In the genomic region with DNA sequence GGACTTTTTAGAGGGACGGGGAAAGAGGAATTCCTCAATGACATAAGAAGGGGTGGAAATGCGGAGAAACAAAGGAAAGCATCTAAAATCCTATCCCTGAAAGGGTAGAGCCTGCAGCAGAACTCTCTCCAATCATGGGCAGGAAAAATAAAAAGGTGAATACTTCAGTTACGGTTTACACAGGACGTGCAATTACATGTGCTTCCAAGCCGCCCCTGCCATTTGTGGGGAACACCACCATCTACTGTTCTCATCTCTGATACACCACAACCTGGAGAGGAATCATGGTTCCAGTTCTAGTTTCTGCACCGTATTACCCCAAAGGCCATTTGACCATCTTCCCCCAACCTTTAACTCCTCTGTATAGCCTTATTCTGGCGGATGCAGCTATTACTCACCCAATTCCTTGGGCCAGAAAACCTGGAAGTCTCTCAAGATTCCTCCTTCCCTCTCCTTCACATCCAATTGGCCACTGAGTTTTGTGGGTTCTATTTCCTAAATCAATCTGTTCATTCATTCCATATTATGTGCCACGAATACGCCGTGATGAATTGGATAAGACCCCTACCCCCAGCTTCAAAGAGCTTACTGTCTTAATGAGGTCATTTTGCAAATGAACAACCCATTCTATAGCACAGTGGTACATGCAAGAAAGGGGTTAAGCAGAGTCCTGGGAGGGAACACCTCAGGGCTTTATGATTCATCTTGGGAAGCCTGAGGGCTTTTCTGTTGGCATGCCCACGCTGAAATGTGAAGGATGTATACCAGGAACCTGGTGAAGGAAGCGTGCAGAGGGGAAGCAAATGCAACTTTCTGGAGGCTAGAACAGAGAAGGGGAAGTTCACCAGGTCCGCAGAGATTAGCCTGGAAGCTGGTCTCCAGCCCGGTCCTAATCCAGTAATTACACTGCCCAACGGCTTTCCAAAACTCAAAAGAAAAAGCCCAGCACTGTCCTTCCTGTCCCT, we compare ENCODE assay signal across 9 cellular contexts. TPM values are rescaled to one million over a fixed set of nuclear protein-coding genes. Genes with fewer than 3 reads are reported as not detected.
DNase-seq lines count a peak whose midpoint lies in the region; ATAC-seq and TF ChIP-seq lines count a peak whose summit lies in the region.
"Had no signal": no experiment of that assay in that cellular context is flagged by ENCODE, and none has a peak within 500 bp of the region (broad histone marks: within the 10 kb centered on the region; RNA-seq: fewer than 3 reads in every experiment).

No MANE protein-coding gene starts in this region.

- H3K36me3 ChIP-seq in MM.1S (replicated peaks; ENCODE audit: insufficient read depth, low read length) = no peaks in the 10 kb centered on the region
- peaks cover under 1% of the 10 kb centered on the region for H3K36me3 ChIP-seq in neutrophil

- H3K9ac ChIP-seq in MM.1S (ENCODE audit: low read length) = no peak overlapping the region

- H4K20me1 ChIP-seq in MM.1S (ENCODE audit: insufficient read depth, low read length) = no peaks in the 10 kb centered on the region

- no peaks in the 10 kb centered on the region for H3K9me3 ChIP-seq in MM.1S (replicated peaks; ENCODE audit: insufficient read depth, low read length)
- H3K9me3 ChIP-seq in neutrophil = no peaks in the 10 kb centered on the region
- H3K9me3 ChIP-seq: HAP-1 had no signal

- H3K27me3 ChIP-seq in MM.1S (replicated peaks; ENCODE audit: insufficient read depth, low read length) = no peaks in the 10 kb centered on the region
- H3K27me3 ChIP-seq in neutrophil = no peaks in the 10 kb centered on the region

- no peak overlapping the region for H3K27ac ChIP-seq in MM.1S (ENCODE audit: low read length)
- peak overlapping the region; percentile 95 for H3K27ac ChIP-seq in neutrophil

- peak overlapping the region; percentile 83; the same call in 1 of the 2 replicates for H3K4me2 ChIP-seq in MM.1S (ENCODE audit: low read depth, low read length)

- no peak for ATAC-seq in GM18498 (IDR thresholded peaks at IDR 0.05; ENCODE audit: unreplicated experiment)
- no peak for ATAC-seq in HG03521 (IDR thresholded peaks at IDR 0.05; ENCODE audit: unreplicated experiment)

- no peak for TF ChIP-seq CTCF in MM.1S (IDR thresholded peaks at IDR 0.05; ENCODE audit: low read length)
- no peak for TF ChIP-seq CTCF in choroid plexus epithelial cell (conservative IDR thresholded peaks at IDR 0.05; ENCODE audit: low read depth, low read length)
- TF ChIP-seq CTCF in neutrophil (IDR thresholded peaks at IDR 0.05) = no peak

- peaks cover 14% of the 10 kb centered on the region for H3K79me2 ChIP-seq in MM.1S (ENCODE audit: low read length)

- no peak overlapping the region for H2AFZ ChIP-seq in MM.1S (ENCODE audit: low read length)

- H3K4me1 ChIP-seq in MM.1S (ENCODE audit: low read length) (peaks cover 7% of the 10 kb centered on the region; the same call in 1 of the 2 replicates), neutrophil (ENCODE audit: control insufficient read depth in 1 of 2, insufficient read depth in 1 of 2, low read depth in 1 of 2, low read length in 1 of 2) (peaks cover 27 to 44% of the 10 kb centered on the region in 2 experiments)

- no peaks in the 10 kb centered on the region for H3K9me2 ChIP-seq in MM.1S (replicated peaks; ENCODE audit: insufficient read depth, low read length)

- H3K4me3 ChIP-seq in MM.1S (ENCODE audit: low read length) (no peak overlapping the region; the same call in 1 of the 2 replicates), choroid plexus epithelial cell (ENCODE audit: low read depth, low read length) (no peak overlapping the region), neutrophil (ENCODE audit: low read depth in 1 of 2, low read length in 1 of 2) (peak overlapping the region; percentile 63 to 93)

- peaks cover 17% of the 10 kb centered on the region for H3F3A ChIP-seq in MM.1S (ENCODE audit: insufficient read depth, low read length)

- DNase-seq in Daoy (ENCODE audit: low read depth) = peak; percentile 4
- no peak for DNase-seq in MM.1S
- DNase-seq in choroid plexus epithelial cell (ENCODE audit: low read depth) = peak; percentile 16
- no peak for DNase-seq in middle frontal gyrus (ENCODE audit: extremely low spot score, low spot score)
- no peak for DNase-seq in H4 (ENCODE audit: low spot score)

RNA-seq across cellular contexts. Expression of a gene that starts 1.4 kb away (rescaled TPM):
- 25.2 and 32.5 TPM in 2 replicates for total RNA-seq in Daoy (2014; rRNA removed; shearing (Covaris generic))
- total RNA-seq in H4 (2014; rRNA removed; shearing (Covaris generic)) = 23.7 and 26.8 TPM in 2 replicates

Comparison
In these comparisons a context has a peak if more than half of its experiments do, and no peak if none do; other contexts are left out.
1. DNase-seq: peak in Daoy (single experiment) and choroid plexus epithelial cell (single experiment); none in MM.1S (single experiment), middle frontal gyrus (single experiment) and H4 (single experiment).
2. H3K4me3 ChIP-seq: peak in neutrophil (2 of 2); none in MM.1S (single experiment) and choroid plexus epithelial cell (single experiment).